1 cellular context compared by ENCODE assay signal in the genomic region with DNA sequence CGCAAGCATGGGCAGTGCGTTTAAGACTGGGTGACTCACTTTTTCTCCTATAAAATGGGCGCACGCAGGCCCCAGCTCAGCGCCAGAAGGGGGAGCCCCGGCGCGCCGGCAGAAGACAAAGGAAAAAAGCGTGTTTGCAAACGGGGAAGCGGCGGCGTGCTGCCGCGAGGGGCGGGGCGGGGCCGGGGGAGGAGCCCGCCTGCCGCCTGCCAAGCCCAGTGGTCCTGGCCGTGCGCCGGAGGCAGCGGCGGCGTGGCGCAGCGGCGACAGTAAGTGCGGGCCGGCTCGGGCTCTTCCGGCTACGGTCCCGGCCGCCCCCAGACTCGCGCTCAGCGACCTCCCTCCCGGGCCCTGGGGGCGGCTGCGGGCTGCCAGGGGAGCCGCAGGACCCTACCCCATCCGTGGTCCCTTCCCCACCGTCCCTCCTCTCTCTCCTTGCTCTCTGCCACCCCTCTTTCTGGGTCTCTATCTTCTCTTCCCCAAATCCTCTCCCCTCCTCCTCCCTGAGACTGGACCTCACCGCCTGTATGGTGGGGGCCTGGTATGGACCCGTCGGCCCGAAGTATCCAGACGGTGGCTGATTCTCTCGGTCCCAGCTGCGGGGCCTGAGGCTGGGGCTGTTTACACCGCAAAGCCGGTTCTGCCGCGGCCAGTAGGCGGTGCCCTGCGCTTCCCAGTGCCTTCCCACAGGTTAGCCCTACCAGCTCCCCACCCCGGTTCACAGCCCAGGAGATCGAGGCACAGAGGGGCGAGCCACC.
TF ChIP-seq lines count a peak whose summit lies in the region.

A gene (plus strand): TSS at position 218 of the 758 bp plus-strand sequence. CDS start 51 bp downstream, at position 269.

TF ChIP-seq in K562, 482 proteins besides CTCF, POLR2A, EP300 and RAD21 (continued from another document and continues in another):
- TF ChIP-seq, protein P1, sequence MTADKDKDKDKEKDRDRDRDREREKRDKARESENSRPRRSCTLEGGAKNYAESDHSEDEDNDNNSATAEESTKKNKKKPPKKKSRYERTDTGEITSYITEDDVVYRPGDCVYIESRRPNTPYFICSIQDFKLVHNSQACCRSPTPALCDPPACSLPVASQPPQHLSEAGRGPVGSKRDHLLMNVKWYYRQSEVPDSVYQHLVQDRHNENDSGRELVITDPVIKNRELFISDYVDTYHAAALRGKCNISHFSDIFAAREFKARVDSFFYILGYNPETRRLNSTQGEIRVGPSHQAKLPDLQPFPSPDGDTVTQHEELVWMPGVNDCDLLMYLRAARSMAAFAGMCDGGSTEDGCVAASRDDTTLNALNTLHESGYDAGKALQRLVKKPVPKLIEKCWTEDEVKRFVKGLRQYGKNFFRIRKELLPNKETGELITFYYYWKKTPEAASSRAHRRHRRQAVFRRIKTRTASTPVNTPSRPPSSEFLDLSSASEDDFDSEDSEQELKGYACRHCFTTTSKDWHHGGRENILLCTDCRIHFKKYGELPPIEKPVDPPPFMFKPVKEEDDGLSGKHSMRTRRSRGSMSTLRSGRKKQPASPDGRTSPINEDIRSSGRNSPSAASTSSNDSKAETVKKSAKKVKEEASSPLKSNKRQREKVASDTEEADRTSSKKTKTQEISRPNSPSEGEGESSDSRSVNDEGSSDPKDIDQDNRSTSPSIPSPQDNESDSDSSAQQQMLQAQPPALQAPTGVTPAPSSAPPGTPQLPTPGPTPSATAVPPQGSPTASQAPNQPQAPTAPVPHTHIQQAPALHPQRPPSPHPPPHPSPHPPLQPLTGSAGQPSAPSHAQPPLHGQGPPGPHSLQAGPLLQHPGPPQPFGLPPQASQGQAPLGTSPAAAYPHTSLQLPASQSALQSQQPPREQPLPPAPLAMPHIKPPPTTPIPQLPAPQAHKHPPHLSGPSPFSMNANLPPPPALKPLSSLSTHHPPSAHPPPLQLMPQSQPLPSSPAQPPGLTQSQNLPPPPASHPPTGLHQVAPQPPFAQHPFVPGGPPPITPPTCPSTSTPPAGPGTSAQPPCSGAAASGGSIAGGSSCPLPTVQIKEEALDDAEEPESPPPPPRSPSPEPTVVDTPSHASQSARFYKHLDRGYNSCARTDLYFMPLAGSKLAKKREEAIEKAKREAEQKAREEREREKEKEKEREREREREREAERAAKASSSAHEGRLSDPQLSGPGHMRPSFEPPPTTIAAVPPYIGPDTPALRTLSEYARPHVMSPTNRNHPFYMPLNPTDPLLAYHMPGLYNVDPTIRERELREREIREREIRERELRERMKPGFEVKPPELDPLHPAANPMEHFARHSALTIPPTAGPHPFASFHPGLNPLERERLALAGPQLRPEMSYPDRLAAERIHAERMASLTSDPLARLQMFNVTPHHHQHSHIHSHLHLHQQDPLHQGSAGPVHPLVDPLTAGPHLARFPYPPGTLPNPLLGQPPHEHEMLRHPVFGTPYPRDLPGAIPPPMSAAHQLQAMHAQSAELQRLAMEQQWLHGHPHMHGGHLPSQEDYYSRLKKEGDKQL (CRISPR knock-in tag; IDR thresholded peaks at IDR 0.05; ENCODE audit: borderline replicate concordance): no peak; the same call in 1 of the 2 replicates
- TF ChIP-seq CBFB (CRISPR knock-in tag; IDR thresholded peaks at IDR 0.05) (peak; percentile 88), ZNF79 (CRISPR knock-in tag; IDR thresholded peaks at IDR 0.05; ENCODE audit: low read depth) (no peak), ZNF175 (CRISPR knock-in tag; IDR thresholded peaks at IDR 0.05; ENCODE audit: low read depth) (no peak), KLF16 (IDR thresholded peaks at IDR 0.05) (0 out of 2 replicates have a peak, but pooled peaks have one; percentile 24), ZNF324 (CRISPR knock-in tag; IDR thresholded peaks at IDR 0.05) (no peak), ESRRB (CRISPR knock-in tag; IDR thresholded peaks at IDR 0.05; ENCODE audit: borderline replicate concordance) (no peak), RBM17 (IDR thresholded peaks at IDR 0.05; ENCODE audit: borderline replicate concordance, low read depth, low read length) (no peak), ZNF143 (CRISPR knock-in tag; IDR thresholded peaks at IDR 0.05) (no peak), ZC3H11A (IDR thresholded peaks at IDR 0.05; ENCODE audit: low read depth, low read length) (no peak), RBFOX2 (IDR thresholded peaks at IDR 0.05; ENCODE audit: low read depth, low read length) (peak; percentile 88), SNIP1 (IDR thresholded peaks at IDR 0.05; ENCODE audit: low read depth) (no peak), CREBBP (IDR thresholded peaks at IDR 0.05; ENCODE audit: low read depth, low read length) (no peak), ZNF23 (CRISPR knock-in tag; IDR thresholded peaks at IDR 0.05) (no peak), POLR2AphosphoS5 (IDR thresholded peaks at IDR 0.05; ENCODE audit: control insufficient read depth, insufficient read depth, low read depth, low read length) (0 out of 2 replicates have a peak, but pooled peaks have one; percentile 44), SRSF7 (optimal IDR thresholded peaks at IDR 0.05; ENCODE audit: low read depth, low read length) (no peak), ZZZ3 (IDR thresholded peaks at IDR 0.05) (no peak), HSF4 (CRISPR knock-in tag; IDR thresholded peaks at IDR 0.05; ENCODE audit: borderline replicate concordance) (no peak), NR2C2 (CRISPR knock-in tag; IDR thresholded peaks at IDR 0.05) (0 out of 2 replicates have a peak, but pooled peaks have one; percentile 42), NR2C2 (tag; IDR thresholded peaks at IDR 0.05) (0 out of 2 replicates have a peak, but pooled peaks have one; percentile 2), TSC22D4 (tag; IDR thresholded peaks at IDR 0.05) (no peak), NRF1 (conservative IDR thresholded peaks at IDR 0.05 in 1 of 2, IDR thresholded peaks at IDR 0.05 in 1 of 2) (peak; percentile 4 to 63; a peak in 2 of 4 replicates), ZBTB17 (CRISPR knock-in tag; IDR thresholded peaks at IDR 0.05) (peak; percentile 57; the same call in 1 of the 2 replicates), SMARCC2 (IDR thresholded peaks at IDR 0.05; ENCODE audit: low read depth) (peak; percentile 69; the same call in 1 of the 2 replicates), TAF1 (IDR thresholded peaks at IDR 0.05; ENCODE audit: control insufficient read depth, extremely low read depth, insufficient read depth, low read length, severe bottlenecking) (peak; percentile 47), FOXJ3 (CRISPR knock-in tag; IDR thresholded peaks at IDR 0.05) (no peak)
- TF ChIP-seq, protein P2, sequence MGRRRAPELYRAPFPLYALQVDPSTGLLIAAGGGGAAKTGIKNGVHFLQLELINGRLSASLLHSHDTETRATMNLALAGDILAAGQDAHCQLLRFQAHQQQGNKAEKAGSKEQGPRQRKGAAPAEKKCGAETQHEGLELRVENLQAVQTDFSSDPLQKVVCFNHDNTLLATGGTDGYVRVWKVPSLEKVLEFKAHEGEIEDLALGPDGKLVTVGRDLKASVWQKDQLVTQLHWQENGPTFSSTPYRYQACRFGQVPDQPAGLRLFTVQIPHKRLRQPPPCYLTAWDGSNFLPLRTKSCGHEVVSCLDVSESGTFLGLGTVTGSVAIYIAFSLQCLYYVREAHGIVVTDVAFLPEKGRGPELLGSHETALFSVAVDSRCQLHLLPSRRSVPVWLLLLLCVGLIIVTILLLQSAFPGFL (CRISPR knock-in tag; IDR thresholded peaks at IDR 0.05): 0 out of 2 replicates have a peak, but pooled peaks have one; percentile 55
- TF ChIP-seq, protein P3, sequence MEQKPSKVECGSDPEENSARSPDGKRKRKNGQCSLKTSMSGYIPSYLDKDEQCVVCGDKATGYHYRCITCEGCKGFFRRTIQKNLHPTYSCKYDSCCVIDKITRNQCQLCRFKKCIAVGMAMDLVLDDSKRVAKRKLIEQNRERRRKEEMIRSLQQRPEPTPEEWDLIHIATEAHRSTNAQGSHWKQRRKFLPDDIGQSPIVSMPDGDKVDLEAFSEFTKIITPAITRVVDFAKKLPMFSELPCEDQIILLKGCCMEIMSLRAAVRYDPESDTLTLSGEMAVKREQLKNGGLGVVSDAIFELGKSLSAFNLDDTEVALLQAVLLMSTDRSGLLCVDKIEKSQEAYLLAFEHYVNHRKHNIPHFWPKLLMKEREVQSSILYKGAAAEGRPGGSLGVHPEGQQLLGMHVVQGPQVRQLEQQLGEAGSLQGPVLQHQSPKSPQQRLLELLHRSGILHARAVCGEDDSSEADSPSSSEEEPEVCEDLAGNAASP (IDR thresholded peaks at IDR 0.05): no peak
- TF ChIP-seq, protein P4, sequence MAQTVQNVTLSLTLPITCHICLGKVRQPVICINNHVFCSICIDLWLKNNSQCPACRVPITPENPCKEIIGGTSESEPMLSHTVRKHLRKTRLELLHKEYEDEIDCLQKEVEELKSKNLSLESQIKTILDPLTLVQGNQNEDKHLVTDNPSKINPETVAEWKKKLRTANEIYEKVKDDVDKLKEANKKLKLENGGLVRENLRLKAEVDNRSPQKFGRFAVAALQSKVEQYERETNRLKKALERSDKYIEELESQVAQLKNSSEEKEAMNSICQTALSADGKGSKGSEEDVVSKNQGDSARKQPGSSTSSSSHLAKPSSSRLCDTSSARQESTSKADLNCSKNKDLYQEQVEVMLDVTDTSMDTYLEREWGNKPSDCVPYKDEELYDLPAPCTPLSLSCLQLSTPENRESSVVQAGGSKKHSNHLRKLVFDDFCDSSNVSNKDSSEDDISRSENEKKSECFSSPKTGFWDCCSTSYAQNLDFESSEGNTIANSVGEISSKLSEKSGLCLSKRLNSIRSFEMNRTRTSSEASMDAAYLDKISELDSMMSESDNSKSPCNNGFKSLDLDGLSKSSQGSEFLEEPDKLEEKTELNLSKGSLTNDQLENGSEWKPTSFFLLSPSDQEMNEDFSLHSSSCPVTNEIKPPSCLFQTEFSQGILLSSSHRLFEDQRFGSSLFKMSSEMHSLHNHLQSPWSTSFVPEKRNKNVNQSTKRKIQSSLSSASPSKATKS (CRISPR knock-in tag; IDR thresholded peaks at IDR 0.05): no peak
- TF ChIP-seq, protein P5, sequence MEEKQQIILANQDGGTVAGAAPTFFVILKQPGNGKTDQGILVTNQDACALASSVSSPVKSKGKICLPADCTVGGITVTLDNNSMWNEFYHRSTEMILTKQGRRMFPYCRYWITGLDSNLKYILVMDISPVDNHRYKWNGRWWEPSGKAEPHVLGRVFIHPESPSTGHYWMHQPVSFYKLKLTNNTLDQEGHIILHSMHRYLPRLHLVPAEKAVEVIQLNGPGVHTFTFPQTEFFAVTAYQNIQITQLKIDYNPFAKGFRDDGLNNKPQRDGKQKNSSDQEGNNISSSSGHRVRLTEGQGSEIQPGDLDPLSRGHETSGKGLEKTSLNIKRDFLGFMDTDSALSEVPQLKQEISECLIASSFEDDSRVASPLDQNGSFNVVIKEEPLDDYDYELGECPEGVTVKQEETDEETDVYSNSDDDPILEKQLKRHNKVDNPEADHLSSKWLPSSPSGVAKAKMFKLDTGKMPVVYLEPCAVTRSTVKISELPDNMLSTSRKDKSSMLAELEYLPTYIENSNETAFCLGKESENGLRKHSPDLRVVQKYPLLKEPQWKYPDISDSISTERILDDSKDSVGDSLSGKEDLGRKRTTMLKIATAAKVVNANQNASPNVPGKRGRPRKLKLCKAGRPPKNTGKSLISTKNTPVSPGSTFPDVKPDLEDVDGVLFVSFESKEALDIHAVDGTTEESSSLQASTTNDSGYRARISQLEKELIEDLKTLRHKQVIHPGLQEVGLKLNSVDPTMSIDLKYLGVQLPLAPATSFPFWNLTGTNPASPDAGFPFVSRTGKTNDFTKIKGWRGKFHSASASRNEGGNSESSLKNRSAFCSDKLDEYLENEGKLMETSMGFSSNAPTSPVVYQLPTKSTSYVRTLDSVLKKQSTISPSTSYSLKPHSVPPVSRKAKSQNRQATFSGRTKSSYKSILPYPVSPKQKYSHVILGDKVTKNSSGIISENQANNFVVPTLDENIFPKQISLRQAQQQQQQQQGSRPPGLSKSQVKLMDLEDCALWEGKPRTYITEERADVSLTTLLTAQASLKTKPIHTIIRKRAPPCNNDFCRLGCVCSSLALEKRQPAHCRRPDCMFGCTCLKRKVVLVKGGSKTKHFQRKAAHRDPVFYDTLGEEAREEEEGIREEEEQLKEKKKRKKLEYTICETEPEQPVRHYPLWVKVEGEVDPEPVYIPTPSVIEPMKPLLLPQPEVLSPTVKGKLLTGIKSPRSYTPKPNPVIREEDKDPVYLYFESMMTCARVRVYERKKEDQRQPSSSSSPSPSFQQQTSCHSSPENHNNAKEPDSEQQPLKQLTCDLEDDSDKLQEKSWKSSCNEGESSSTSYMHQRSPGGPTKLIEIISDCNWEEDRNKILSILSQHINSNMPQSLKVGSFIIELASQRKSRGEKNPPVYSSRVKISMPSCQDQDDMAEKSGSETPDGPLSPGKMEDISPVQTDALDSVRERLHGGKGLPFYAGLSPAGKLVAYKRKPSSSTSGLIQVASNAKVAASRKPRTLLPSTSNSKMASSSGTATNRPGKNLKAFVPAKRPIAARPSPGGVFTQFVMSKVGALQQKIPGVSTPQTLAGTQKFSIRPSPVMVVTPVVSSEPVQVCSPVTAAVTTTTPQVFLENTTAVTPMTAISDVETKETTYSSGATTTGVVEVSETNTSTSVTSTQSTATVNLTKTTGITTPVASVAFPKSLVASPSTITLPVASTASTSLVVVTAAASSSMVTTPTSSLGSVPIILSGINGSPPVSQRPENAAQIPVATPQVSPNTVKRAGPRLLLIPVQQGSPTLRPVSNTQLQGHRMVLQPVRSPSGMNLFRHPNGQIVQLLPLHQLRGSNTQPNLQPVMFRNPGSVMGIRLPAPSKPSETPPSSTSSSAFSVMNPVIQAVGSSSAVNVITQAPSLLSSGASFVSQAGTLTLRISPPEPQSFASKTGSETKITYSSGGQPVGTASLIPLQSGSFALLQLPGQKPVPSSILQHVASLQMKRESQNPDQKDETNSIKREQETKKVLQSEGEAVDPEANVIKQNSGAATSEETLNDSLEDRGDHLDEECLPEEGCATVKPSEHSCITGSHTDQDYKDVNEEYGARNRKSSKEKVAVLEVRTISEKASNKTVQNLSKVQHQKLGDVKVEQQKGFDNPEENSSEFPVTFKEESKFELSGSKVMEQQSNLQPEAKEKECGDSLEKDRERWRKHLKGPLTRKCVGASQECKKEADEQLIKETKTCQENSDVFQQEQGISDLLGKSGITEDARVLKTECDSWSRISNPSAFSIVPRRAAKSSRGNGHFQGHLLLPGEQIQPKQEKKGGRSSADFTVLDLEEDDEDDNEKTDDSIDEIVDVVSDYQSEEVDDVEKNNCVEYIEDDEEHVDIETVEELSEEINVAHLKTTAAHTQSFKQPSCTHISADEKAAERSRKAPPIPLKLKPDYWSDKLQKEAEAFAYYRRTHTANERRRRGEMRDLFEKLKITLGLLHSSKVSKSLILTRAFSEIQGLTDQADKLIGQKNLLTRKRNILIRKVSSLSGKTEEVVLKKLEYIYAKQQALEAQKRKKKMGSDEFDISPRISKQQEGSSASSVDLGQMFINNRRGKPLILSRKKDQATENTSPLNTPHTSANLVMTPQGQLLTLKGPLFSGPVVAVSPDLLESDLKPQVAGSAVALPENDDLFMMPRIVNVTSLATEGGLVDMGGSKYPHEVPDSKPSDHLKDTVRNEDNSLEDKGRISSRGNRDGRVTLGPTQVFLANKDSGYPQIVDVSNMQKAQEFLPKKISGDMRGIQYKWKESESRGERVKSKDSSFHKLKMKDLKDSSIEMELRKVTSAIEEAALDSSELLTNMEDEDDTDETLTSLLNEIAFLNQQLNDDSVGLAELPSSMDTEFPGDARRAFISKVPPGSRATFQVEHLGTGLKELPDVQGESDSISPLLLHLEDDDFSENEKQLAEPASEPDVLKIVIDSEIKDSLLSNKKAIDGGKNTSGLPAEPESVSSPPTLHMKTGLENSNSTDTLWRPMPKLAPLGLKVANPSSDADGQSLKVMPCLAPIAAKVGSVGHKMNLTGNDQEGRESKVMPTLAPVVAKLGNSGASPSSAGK (IDR thresholded peaks at IDR 0.05): no peak
